In genomic region chr11:118908931-118909618, GRCh38 we compare ENCODE assay signal across 9 cellular contexts. TPM values are rescaled to one million over a fixed set of nuclear protein-coding genes. Genes with fewer than 3 reads are reported as not detected.
DNase-seq lines count a peak whose midpoint lies in the region; ATAC-seq, FAIRE-seq and TF ChIP-seq lines count a peak whose summit lies in the region.
"Had no signal": no experiment of that assay in that cellular context is flagged by ENCODE, and none has a peak within 500 bp of the region (broad histone marks: within the 10 kb centered on the region; RNA-seq: fewer than 3 reads in every experiment).

No MANE protein-coding gene starts in this region.

- H3K9me3 ChIP-seq in kidney (ENCODE audit: control insufficient read depth in 1 of 2, low read length in 2 of 2) (no peaks in the 10 kb centered on the region), spleen (no peaks in the 10 kb centered on the region)

- H3K4me3 ChIP-seq in kidney (ENCODE audit: low read length in 2 of 2) (peak overlapping the region in 1 of 2 donors; percentile 54), spleen (peak overlapping the region in 4 of 8 donors; percentile 16 to 55 (median 26))

- peaks cover 0 to 8% (median 0%) of the 10 kb centered on the region in 7 donors for H3K27me3 ChIP-seq in spleen (replicated peaks in 1 of 7)

- peak overlapping the region; percentile 26 to 69 for H3K9ac ChIP-seq in kidney (ENCODE audit: low read length in 2 of 2)

- peaks cover 3 to 19% of the 10 kb centered on the region in 2 donors for H3K36me3 ChIP-seq in kidney (ENCODE audit: control insufficient read depth in 1 of 2, insufficient read depth in 2 of 2, low read length in 2 of 2)
- peaks cover 0 to 47% (median 22%) of the 10 kb centered on the region in 6 donors for H3K36me3 ChIP-seq in spleen

- TF ChIP-seq POLR2A in spleen (IDR thresholded peaks at IDR 0.05): no peak

- FAIRE-seq in kidney (lab: Jason Lieb, UNC): no peak

- WGBS in spleen, 5 donors: 29 to 45% (median 38%) methylated on average over 14 to 17 of the region's 17 CpGs

- TF ChIP-seq CTCF in kidney (IDR thresholded peaks at IDR 0.05; ENCODE audit: borderline replicate concordance, extremely low read depth, insufficient read depth): no peak
- no peak for TF ChIP-seq CTCF in spleen (IDR thresholded peaks at IDR 0.05 in 8 of 11, conservative IDR thresholded peaks at IDR 0.05 in 3 of 11)

- no peaks in the 10 kb centered on the region for H3K9me3 Mint-ChIP-seq in central memory CD8-positive, alpha-beta T cell

- peaks cover 64% of the 10 kb centered on the region for H3K36me3 Mint-ChIP-seq in central memory CD8-positive, alpha-beta T cell (ENCODE audit: insufficient read depth)

- no peak for ATAC-seq in central memory CD8-positive, alpha-beta T cell (replicated peaks; ENCODE audit: extremely low read depth, poor library complexity, severe bottlenecking)
- ATAC-seq in HG02840 (IDR thresholded peaks at IDR 0.05; ENCODE audit: low FRiP score, unreplicated experiment) (no peak), GM19452 (IDR thresholded peaks at IDR 0.05; ENCODE audit: unreplicated experiment) (no peak)

- peaks cover 49 to 53% of the 10 kb centered on the region in 2 donors for H3K4me1 ChIP-seq in kidney (ENCODE audit: control insufficient read depth in 1 of 2, insufficient read depth in 1 of 2, low read depth in 1 of 2, low read length in 2 of 2)
- H3K4me1 ChIP-seq in spleen: peaks cover 50 to 85% (median 70%) of the 10 kb centered on the region in 6 donors

- H3K27ac Mint-ChIP-seq in central memory CD8-positive, alpha-beta T cell (ENCODE audit: low read depth): peak overlapping the region; percentile 93

- peak overlapping the region; percentile 51 to 93 for H3K27ac ChIP-seq in kidney (ENCODE audit: low read depth in 2 of 2, low read length in 2 of 2)
- peak overlapping the region in 7 of 8 donors; percentile 84 to 98 (median 93) for H3K27ac ChIP-seq in spleen

- intact Hi-C loops in kidney (cut with DNase I): no loop called here
- intact Hi-C loops in spleen (cut with DNase I; ENCODE audit: low total_unique reads): loop anchor here (5.0 kb wide), 1 partner anchor 48 kb away; the partner anchor contains the start of gene UPK2

- H3K27me3 Mint-ChIP-seq in central memory CD8-positive, alpha-beta T cell: no peaks in the 10 kb centered on the region

- H3K4me3 Mint-ChIP-seq in central memory CD8-positive, alpha-beta T cell: peak overlapping the region; percentile 54

- peaks cover 53% of the 10 kb centered on the region for H3K4me1 Mint-ChIP-seq in central memory CD8-positive, alpha-beta T cell

- peak; percentile 85 for DNase-seq in EL
- DNase-seq in NCI-H446 (lab: John Stamatoyannopoulos, UW): peak; percentile 72 to 95
- no peak for DNase-seq in central memory CD8-positive, alpha-beta T cell (ENCODE audit: low spot score in 2 of 2)
- DNase-seq in kidney: peak; percentile 93
- peak; percentile 74 for DNase-seq in spleen
- no peak for DNase-seq in NCI-H345 treated with DMSO at 0.1 percent for 48 hours (lab: John Stamatoyannopoulos, UW; ENCODE audit: unreplicated experiment)

RNA-seq across cellular contexts. Expression of gene BCL9L, which starts 16.7 kb away (rescaled TPM):
- 57.5 TPM for total RNA-seq in kidney
- 5.0 TPM for polyA plus RNA-seq in kidney (ENCODE audit: insufficient read depth, low read depth, low replicate concordance)
- 10 to 100 TPM; 19.8 to 58.0 (median 39.0) TPM for total RNA-seq in spleen
- polyA plus RNA-seq in spleen: 10 to 100 TPM in 1 of 3 donors, 1 to 10 TPM in 2; 2.5 to 14.2 (median 2.6) TPM

RNA-seq across cellular contexts. Expression of gene CXCR5, which starts 25.4 kb away (rescaled TPM):
- total RNA-seq in kidney: 1.1 TPM
- polyA plus RNA-seq in kidney (ENCODE audit: insufficient read depth, low read depth, low replicate concordance): not detected
- 10 to 100 TPM; 25.0 to 66.6 (median 33.2) TPM for total RNA-seq in spleen
- polyA plus RNA-seq in spleen: 10 to 100 TPM; 35.4 to 50.7 (median 39.6) TPM

RNA-seq across cellular contexts. Expression of gene UPK2, which starts 47.0 kb away (rescaled TPM):
- not detected for total RNA-seq in kidney
- not detected for polyA plus RNA-seq in kidney (ENCODE audit: insufficient read depth, low read depth, low replicate concordance)
- not detected for total RNA-seq in spleen
- under 1 TPM in 2 of 3 donors, not detected in 1; 0.09 to 0.13 TPM for polyA plus RNA-seq in spleen
- total RNA-seq: T-helper 1 cell treated with Interleukin-12 subunit alpha and Interleukin-12 subunit beta and Interleukin-4 antibody, amounts not matched to agents 30 ng/mL and 1 ng/mL, for 36 hours had no signal

Comparison
In these comparisons a context has a peak if more than half of its experiments do, and no peak if none do; other contexts are left out.
1. DNase-seq: peak in EL (single experiment), NCI-H446 (2 of 2), kidney (single experiment) and spleen (single experiment); none in central memory CD8-positive, alpha-beta T cell (0 of 2) and NCI-H345 treated with DMSO at 0.1 percent for 48 hours (single experiment).
2. RNA of gene CXCR5, which starts 25.4 kb away (total RNA-seq): 25.0 to 66.6 TPM in spleen; 1.1 TPM in kidney (single experiment); every median in the first group is over 10 times any median in the second.